Comparison of ENCODE assay signal across 17 cellular contexts in the genomic region with DNA sequence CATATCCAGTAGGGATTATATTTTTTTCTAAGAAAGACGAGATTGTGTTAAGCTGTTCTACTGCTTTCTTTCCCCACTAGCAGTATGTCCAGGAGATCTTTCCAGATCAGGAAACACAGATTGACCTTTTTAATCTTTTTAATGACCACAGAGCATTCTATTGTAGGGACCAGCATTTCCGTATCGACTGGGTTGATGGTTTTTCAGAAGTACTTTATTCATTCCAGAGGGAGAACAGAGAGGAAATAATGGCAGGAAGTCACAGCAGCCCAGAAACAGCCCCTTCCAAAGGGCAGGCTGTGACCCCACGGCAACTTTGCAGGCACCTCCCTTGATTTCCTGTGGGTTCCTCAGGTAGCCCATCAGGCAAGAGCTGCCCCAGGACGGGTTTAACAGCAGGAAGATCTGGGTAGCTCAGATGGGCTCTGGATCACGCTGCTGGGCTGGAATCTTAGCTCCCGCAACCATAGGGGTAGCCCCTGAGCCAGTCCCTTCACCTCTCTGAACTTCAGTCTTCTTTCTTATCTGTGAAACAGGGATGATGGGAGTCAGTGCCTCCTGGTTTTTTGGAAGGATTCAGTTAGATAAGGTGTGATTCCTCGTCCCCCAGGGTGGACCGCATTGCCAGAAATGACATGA. TPM values are rescaled to one million over a fixed set of nuclear protein-coding genes. Genes with fewer than 3 reads are reported as not detected.
DNase-seq lines count a peak whose midpoint lies in the region; ATAC-seq and TF ChIP-seq lines count a peak whose summit lies in the region.
"Had no signal": no experiment of that assay in that cellular context is flagged by ENCODE, and none has a peak within 500 bp of the region (broad histone marks: within the 10 kb centered on the region; RNA-seq: fewer than 3 reads in every experiment).

No MANE protein-coding gene starts in this region.

- no peak overlapping the region for H3K27ac ChIP-seq in H9 (ENCODE audit: insufficient read length, low read depth, low read length)
- H3K27ac ChIP-seq in neural progenitor cell, result no peak overlapping the region

- no peak overlapping the region for H2BK12ac ChIP-seq in H9 (ENCODE audit: insufficient read length, low read depth, low read length)

- no peaks in the 10 kb centered on the region for H3F3A ChIP-seq in neural progenitor cell (ENCODE audit: low read depth)

- H2BK20ac ChIP-seq in H9 (ENCODE audit: low read depth, low read length, poor library complexity, severe bottlenecking), result no peak overlapping the region

- H2BK5ac ChIP-seq in H9 (ENCODE audit: insufficient read length, low read length), result no peak overlapping the region

- no peaks in the 10 kb centered on the region for H3K23me2 ChIP-seq in H9 (ENCODE audit: insufficient read length, low read depth, low read length, poor library complexity, severe bottlenecking)

- no peak for ATAC-seq in central memory CD8-positive, alpha-beta T cell (replicated peaks; ENCODE audit: extremely low read depth, poor library complexity, severe bottlenecking)
- ATAC-seq in GM18498 (IDR thresholded peaks at IDR 0.05; ENCODE audit: unreplicated experiment), result no peak
- ATAC-seq: A549; stimulated activated naive CD8-positive, alpha-beta T cell treated with anti-CD3 and anti-CD28 coated beads, Interleukin-15, Interleukin-2, amounts not matched to agents 100 U/mL and 50 U/mL, for 24 hours had no signal

- WGBS in H9 (ENCODE audit: extremely low coverage, insufficient read length, low lambda C conversion rate), result no CpG with 5 or more reads among the region's 9 CpGs

- H3K4ac ChIP-seq in H9 (ENCODE audit: low read depth, low read length), result no peak overlapping the region

- H2AFZ ChIP-seq in H9 (ENCODE audit: low read length), result no peak overlapping the region
- H2AFZ ChIP-seq in neural progenitor cell (replicated peaks), result no peak overlapping the region

- peak overlapping the region; percentile 67 for H3K27ac Mint-ChIP-seq in activated CD4-positive, alpha-beta memory T cell treated with anti-CD3 and anti-CD28 coated beads, Interleukin-2, amount 10 ng/mL, durations not matched to agents 7 days and 5 days
- no peak overlapping the region for H3K27ac Mint-ChIP-seq in activated CD4-positive, alpha-beta memory T cell treated with anti-CD3 and anti-CD28 coated beads for 36 hours
- H3K27ac Mint-ChIP-seq in H9, result peak overlapping the region in 2 of 3 experiments; percentile 5 to 24; a peak in 1 of 7 replicates
- H3K27ac Mint-ChIP-seq in central memory CD8-positive, alpha-beta T cell (ENCODE audit: low read depth), result peak overlapping the region; percentile 59
- peak overlapping the region; percentile 76 for H3K27ac Mint-ChIP-seq in neural progenitor cell

- no peak overlapping the region for H4K5ac ChIP-seq in H9 (ENCODE audit: insufficient read length, low read depth, low read length)

- H3K79me1 ChIP-seq in H9 (ENCODE audit: insufficient read depth, low read depth, low read length, poor library complexity, severe bottlenecking), result no peaks in the 10 kb centered on the region

- no peak overlapping the region for H3K56ac ChIP-seq in H9 (ENCODE audit: insufficient read length, low read depth, low read length)

- DNase-seq in activated CD4-positive, alpha-beta memory T cell treated with anti-CD3 and anti-CD28 coated beads, Interleukin-2, amount 10 ng/mL, durations not matched to agents 7 days and 5 days, result no peak
- no peak for DNase-seq in activated CD4-positive, alpha-beta memory T cell treated with anti-CD3 and anti-CD28 coated beads for 36 hours
- no peak for DNase-seq in H9
- DNase-seq in central memory CD8-positive, alpha-beta T cell (ENCODE audit: low spot score in 2 of 2), result no peak
- no peak for DNase-seq in neural progenitor cell (ENCODE audit: low spot score)
- no peak for DNase-seq in NCI-H2107 treated with DMSO at 0.1 percent for 48 hours (lab: John Stamatoyannopoulos, UW; ENCODE audit: unreplicated experiment)
- DNase-seq in activated effector memory CD4-positive, alpha-beta T cell treated with anti-CD3 and anti-CD28 coated beads, Interleukin-2, amount 50 U/mL, for 16 hours, result no peak
- DNase-seq: activated B cell treated with CpG ODN at 0.5 μM for 24 hours; DMS79 treated with DMSO at 0.1 percent for 48 hours; foreskin fibroblast; NCI-H2171; NCI-H748 treated with DMSO at 0.1 percent for 48 hours; stimulated activated naive CD8-positive, alpha-beta T cell treated with anti-CD3 and anti-CD28 coated beads, Interleukin-15, Interleukin-2, amounts not matched to agents 100 U/mL and 50 U/mL, for 24 hours; uterus had no signal

- peaks cover 47% of the 10 kb centered on the region for H3K4me1 Mint-ChIP-seq in activated CD4-positive, alpha-beta memory T cell treated with anti-CD3 and anti-CD28 coated beads, Interleukin-2, amount 10 ng/mL, durations not matched to agents 7 days and 5 days
- peaks cover 14% of the 10 kb centered on the region for H3K4me1 Mint-ChIP-seq in activated CD4-positive, alpha-beta memory T cell treated with anti-CD3 and anti-CD28 coated beads for 36 hours (ENCODE audit: low read depth)
- H3K4me1 Mint-ChIP-seq in H9 (peaks cover 6% of the 10 kb centered on the region in 2 experiments), neural progenitor cell (peaks cover 20% of the 10 kb centered on the region)
- peaks cover 26% of the 10 kb centered on the region for H3K4me1 Mint-ChIP-seq in central memory CD8-positive, alpha-beta T cell

- no peak overlapping the region for H4K8ac ChIP-seq in H9 (replicated peaks; ENCODE audit: insufficient read length, low read depth, low read length)

- H3K9ac ChIP-seq in H9 (ENCODE audit: extremely low read depth, insufficient read length, low read length), result no peak overlapping the region
- no peak overlapping the region for H3K9ac ChIP-seq in neural progenitor cell

- no peak overlapping the region for H3K23ac ChIP-seq in H9 (ENCODE audit: insufficient read length, low read depth, low read length)

- no peaks in the 10 kb centered on the region for H3K27me3 Mint-ChIP-seq in activated CD4-positive, alpha-beta memory T cell treated with anti-CD3 and anti-CD28 coated beads, Interleukin-2, amount 10 ng/mL, durations not matched to agents 7 days and 5 days
- H3K27me3 Mint-ChIP-seq in activated CD4-positive, alpha-beta memory T cell treated with anti-CD3 and anti-CD28 coated beads for 36 hours, result no peaks in the 10 kb centered on the region
- H3K27me3 Mint-ChIP-seq in H9 (ENCODE audit: low read depth) (no peaks in the 10 kb centered on the region), neural progenitor cell (ENCODE audit: insufficient read depth, low read depth) (no peaks in the 10 kb centered on the region)
- no peaks in the 10 kb centered on the region for H3K27me3 Mint-ChIP-seq in central memory CD8-positive, alpha-beta T cell
- H3K27me3 Mint-ChIP-seq: activated B cell treated with CpG ODN at 0.5 μM for 24 hours; CD4-positive, CD25-positive, alpha-beta regulatory T cell had no signal

- no peak overlapping the region for H3K14ac ChIP-seq in H9 (ENCODE audit: insufficient read depth, low read length)

- H3K4me3 Mint-ChIP-seq in activated CD4-positive, alpha-beta memory T cell treated with anti-CD3 and anti-CD28 coated beads, Interleukin-2, amount 10 ng/mL, durations not matched to agents 7 days and 5 days, result no peak overlapping the region
- no peak overlapping the region for H3K4me3 Mint-ChIP-seq in activated CD4-positive, alpha-beta memory T cell treated with anti-CD3 and anti-CD28 coated beads for 36 hours
- H3K4me3 Mint-ChIP-seq in H9, result no peak overlapping the region
- peak overlapping the region; percentile 42 for H3K4me3 Mint-ChIP-seq in central memory CD8-positive, alpha-beta T cell
- no peak overlapping the region for H3K4me3 Mint-ChIP-seq in neural progenitor cell
- H3K4me3 Mint-ChIP-seq: activated B cell treated with CpG ODN at 0.5 μM for 24 hours; CD4-positive, CD25-positive, alpha-beta regulatory T cell had no signal

- H3K79me2 ChIP-seq in H9 (ENCODE audit: insufficient read depth, low read length) (no peaks in the 10 kb centered on the region), neural progenitor cell (ENCODE audit: low read depth) (no peaks in the 10 kb centered on the region)

- H3K9me3 ChIP-seq in H9 (ENCODE audit: control insufficient read depth, low read depth, low read length) (no peaks in the 10 kb centered on the region), neural progenitor cell (ENCODE audit: low read depth) (no peaks in the 10 kb centered on the region)
- H3K9me3 ChIP-seq: A549, uterus had no signal

- H3K27me3 ChIP-seq in H9 (ENCODE audit: insufficient read depth, low read length) (no peaks in the 10 kb centered on the region), neural progenitor cell (no peaks in the 10 kb centered on the region)
- H3K27me3 ChIP-seq: uterus had no signal

- H4K91ac ChIP-seq in H9 (ENCODE audit: insufficient read length, low read depth, low read length), result no peak overlapping the region

- no peak for TF ChIP-seq CTCF in H9 (conservative IDR thresholded peaks at IDR 0.05)
- no peak for TF ChIP-seq CTCF in neural progenitor cell (IDR thresholded peaks at IDR 0.05)

- H3K4me2 ChIP-seq in H9 (ENCODE audit: insufficient read depth, insufficient read length, low read length) (no peak overlapping the region), neural progenitor cell (no peak overlapping the region)
- H3K4me2 ChIP-seq: A549 had no signal

- CTCF ChIA-PET in activated CD4-positive, alpha-beta memory T cell treated with anti-CD3 and anti-CD28 coated beads, Interleukin-2, amount 10 ng/mL, durations not matched to agents 7 days and 5 days (lab: Charles Lee), result interaction anchor here (0.9 to 1.5 kb wide), 4 partner anchors 9 to 206 kb away, joined by 3 to 5 read pairs (median 4); a partner anchor contains a TSS
- CTCF ChIA-PET in activated CD4-positive, alpha-beta memory T cell treated with anti-CD3 and anti-CD28 coated beads for 36 hours (lab: Charles Lee), result no interaction called here

- peaks cover 9% of the 10 kb centered on the region for H3K36me3 Mint-ChIP-seq in activated CD4-positive, alpha-beta memory T cell treated with anti-CD3 and anti-CD28 coated beads, Interleukin-2, amount 10 ng/mL, durations not matched to agents 7 days and 5 days (ENCODE audit: low read depth)
- peaks cover 10% of the 10 kb centered on the region for H3K36me3 Mint-ChIP-seq in activated CD4-positive, alpha-beta memory T cell treated with anti-CD3 and anti-CD28 coated beads for 36 hours
- H3K36me3 Mint-ChIP-seq in H9 (ENCODE audit: insufficient read depth in 1 of 3, low read depth in 3 of 3), result peaks cover 0 to 7% (median 0%) of the 10 kb centered on the region in 3 experiments; a peak in 1 of 7 replicates
- H3K36me3 Mint-ChIP-seq in central memory CD8-positive, alpha-beta T cell (ENCODE audit: insufficient read depth), result peaks cover 2% of the 10 kb centered on the region
- H3K36me3 Mint-ChIP-seq in neural progenitor cell, result peaks cover 3% of the 10 kb centered on the region

- H3K36me3 ChIP-seq in neural progenitor cell, result no peaks in the 10 kb centered on the region
- H3K36me3 ChIP-seq: uterus had no signal

- no peaks in the 10 kb centered on the region for H3K9me3 Mint-ChIP-seq in activated CD4-positive, alpha-beta memory T cell treated with anti-CD3 and anti-CD28 coated beads, Interleukin-2, amount 10 ng/mL, durations not matched to agents 7 days and 5 days
- no peaks in the 10 kb centered on the region for H3K9me3 Mint-ChIP-seq in activated CD4-positive, alpha-beta memory T cell treated with anti-CD3 and anti-CD28 coated beads for 36 hours
- H3K9me3 Mint-ChIP-seq in H9, result no peaks in the 10 kb centered on the region
- H3K9me3 Mint-ChIP-seq in central memory CD8-positive, alpha-beta T cell, result no peaks in the 10 kb centered on the region
- H3K9me3 Mint-ChIP-seq in neural progenitor cell, result no peaks in the 10 kb centered on the region
- H3K9me3 Mint-ChIP-seq: activated B cell treated with CpG ODN at 0.5 μM for 24 hours; CD4-positive, CD25-positive, alpha-beta regulatory T cell had no signal

- intact Hi-C loops in activated CD4-positive, alpha-beta memory T cell treated with anti-CD3 and anti-CD28 coated beads for 36 hours (cut with micrococcal nuclease), result no loop called here

- H4K20me1 ChIP-seq in H9 (ENCODE audit: control insufficient read depth, insufficient read depth, insufficient read length), result no peaks in the 10 kb centered on the region
- H4K20me1 ChIP-seq in neural progenitor cell (ENCODE audit: low read depth), result no peaks in the 10 kb centered on the region

- no peak overlapping the region for H3T11ph ChIP-seq in H9 (ENCODE audit: low read length)

- POLR2A ChIA-PET in activated CD4-positive, alpha-beta memory T cell treated with anti-CD3 and anti-CD28 coated beads, Interleukin-2, amount 10 ng/mL, durations not matched to agents 7 days and 5 days (lab: Charles Lee), result interaction anchor here (1.0 to 2.2 kb wide), 4 partner anchors 9 to 385 kb away, joined by 3 to 8 read pairs (median 6); a partner anchor contains a TSS
- POLR2A ChIA-PET in activated CD4-positive, alpha-beta memory T cell treated with anti-CD3 and anti-CD28 coated beads for 36 hours (lab: Charles Lee), result no interaction called here

- H3K18ac ChIP-seq in H9 (ENCODE audit: insufficient read length, low read depth, low read length), result no peak overlapping the region

- H3K4me3 ChIP-seq in neural progenitor cell, result no peak overlapping the region
- H3K4me3 ChIP-seq: A549, uterus had no signal

- no peak overlapping the region for H2BK15ac ChIP-seq in H9 (ENCODE audit: low read depth, low read length)

- no peaks in the 10 kb centered on the region; the same call in 1 of the 2 replicates for H3K4me1 ChIP-seq in H9 (ENCODE audit: insufficient read depth, low read length)
- no peaks in the 10 kb centered on the region for H3K4me1 ChIP-seq in neural progenitor cell

- no peak overlapping the region for H2BK120ac ChIP-seq in H9 (ENCODE audit: low read depth, low read length, poor library complexity, severe bottlenecking)

- H2AK5ac ChIP-seq in H9 (ENCODE audit: insufficient read length, low read length), result no peak overlapping the region

RNA-seq across cellular contexts. Expression of a gene that starts 23.8 kb away (rescaled TPM):
- 10 to 100 TPM; 86.7 to 86.9 TPM for total RNA-seq in activated CD4-positive, alpha-beta memory T cell treated with anti-CD3 and anti-CD28 coated beads, Interleukin-2, amount 10 ng/mL, durations not matched to agents 7 days and 5 days
- 10 to 100 TPM; 93.9 to 94.8 TPM for total RNA-seq in activated CD4-positive, alpha-beta memory T cell treated with anti-CD3 and anti-CD28 coated beads for 36 hours
- total RNA-seq in H9 (2021) (94.9 and 97.9 TPM in 2 replicates), neural progenitor cell (ENCODE audit: low replicate concordance) (40.7 and 51.4 TPM in 2 replicates)

RNA-seq across cellular contexts. Expression of a gene that starts 55.6 kb away (rescaled TPM):
- total RNA-seq in activated CD4-positive, alpha-beta memory T cell treated with anti-CD3 and anti-CD28 coated beads, Interleukin-2, amount 10 ng/mL, durations not matched to agents 7 days and 5 days, result 1 to 10 TPM; 5.6 to 5.8 TPM
- 1 to 10 TPM; 5.9 TPM for total RNA-seq in activated CD4-positive, alpha-beta memory T cell treated with anti-CD3 and anti-CD28 coated beads for 36 hours
- 5.2 and 6.0 TPM in 2 replicates for total RNA-seq in H9 (2021)
- 0.82 and 2.5 TPM in 2 replicates for total RNA-seq in neural progenitor cell (ENCODE audit: low replicate concordance)
